8 cellular contexts compared by ENCODE assay signal in genomic region chr15:68820205-68820588, GRCh38. TPM values are rescaled to one million over a fixed set of nuclear protein-coding genes. Genes with fewer than 3 reads are reported as not detected.
DNase-seq lines count a peak whose midpoint lies in the region; ATAC-seq and TF ChIP-seq lines count a peak whose summit lies in the region.

No MANE protein-coding gene starts in this region.

- no peaks in the 10 kb centered on the region for H3K9me3 ChIP-seq in upper lobe of right lung

- H3K27ac Mint-ChIP-seq in osteocyte (ENCODE audit: unreplicated experiment): peak overlapping the region; percentile 98

- H3K27ac ChIP-seq in upper lobe of right lung: peak overlapping the region; percentile 99

- no peaks in the 10 kb centered on the region for H3K36me3 Mint-ChIP-seq in activated T-cell treated with anti-CD3 and anti-CD28 coated beads, Interleukin-2, amount 50 U/mL, for 4 hours (ENCODE audit: insufficient read depth)
- H3K36me3 Mint-ChIP-seq in osteocyte (ENCODE audit: unreplicated experiment): no peaks in the 10 kb centered on the region

- H3K4me3 ChIP-seq in GM12864 (ENCODE audit: low read depth, low read length): peak overlapping the region; percentile 95
- H3K4me3 ChIP-seq in fibroblast of the aortic adventitia (ENCODE audit: low read depth, low read length): peak overlapping the region; percentile 97
- H3K4me3 ChIP-seq in upper lobe of right lung: peak overlapping the region; percentile 96

- H3K4me1 ChIP-seq in upper lobe of right lung: peaks cover 24% of the 10 kb centered on the region

- peak overlapping the region; percentile 98 for H3K4me3 Mint-ChIP-seq in activated T-cell treated with anti-CD3 and anti-CD28 coated beads, Interleukin-2, amount 50 U/mL, for 4 hours
- H3K4me3 Mint-ChIP-seq in osteocyte (ENCODE audit: unreplicated experiment): peak overlapping the region; percentile 100

- intact Hi-C loops in upper lobe of right lung (cut with DNase I): no loop called here

- no peaks in the 10 kb centered on the region for H3K27me3 Mint-ChIP-seq in activated T-cell treated with anti-CD3 and anti-CD28 coated beads, Interleukin-2, amount 50 U/mL, for 4 hours (ENCODE audit: low read depth)
- no peaks in the 10 kb centered on the region for H3K27me3 Mint-ChIP-seq in osteocyte (ENCODE audit: unreplicated experiment)

- H3K9me3 Mint-ChIP-seq in activated T-cell treated with anti-CD3 and anti-CD28 coated beads, Interleukin-2, amount 50 U/mL, for 4 hours: no peaks in the 10 kb centered on the region
- no peaks in the 10 kb centered on the region for H3K9me3 Mint-ChIP-seq in osteocyte (ENCODE audit: unreplicated experiment)

- TF ChIP-seq CTCF in GM12864 (IDR thresholded peaks at IDR 0.05; ENCODE audit: low read depth, low read length, missing control alignments): no peak
- no peak for TF ChIP-seq CTCF in fibroblast of the aortic adventitia (IDR thresholded peaks at IDR 0.05; ENCODE audit: insufficient read depth, low read length)
- TF ChIP-seq CTCF in osteocyte (IDR thresholded peaks at IDR 0.05): no peak
- no peak for TF ChIP-seq CTCF in upper lobe of right lung (IDR thresholded peaks at IDR 0.05)

- ATAC-seq in activated T-cell treated with anti-CD3 and anti-CD28 coated beads, Interleukin-2, amount 50 U/mL, for 4 hours: peak; percentile 32 to 33
- ATAC-seq in upper lobe of right lung (no peak), GM21367 (IDR thresholded peaks at IDR 0.05; ENCODE audit: unreplicated experiment) (no peak)

- no peaks in the 10 kb centered on the region for H3K27me3 ChIP-seq in upper lobe of right lung

- DNase-seq in GM12864 (ENCODE audit: low read depth) (no peak), NCI-H526 (lab: John Stamatoyannopoulos, UW) (peak; percentile 33 to 69), fibroblast of the aortic adventitia (ENCODE audit: low read depth) (no peak), osteocyte (ENCODE audit: extremely low spot score, unreplicated experiment) (peak; percentile 84), upper lobe of right lung (peak; percentile 82), SHP77 treated with DMSO at 0.1 percent for 48 hours (lab: John Stamatoyannopoulos, UW) (no peak)
- DNase-seq in activated T-cell treated with anti-CD3 and anti-CD28 coated beads, Interleukin-2, amount 50 U/mL, for 4 hours: peak; percentile 52

- no peaks in the 10 kb centered on the region for H3K36me3 ChIP-seq in upper lobe of right lung

- H3K4me1 Mint-ChIP-seq in activated T-cell treated with anti-CD3 and anti-CD28 coated beads, Interleukin-2, amount 50 U/mL, for 4 hours (ENCODE audit: low read depth): peaks cover 28% of the 10 kb centered on the region
- peaks cover 36% of the 10 kb centered on the region for H3K4me1 Mint-ChIP-seq in osteocyte (ENCODE audit: unreplicated experiment)

RNA-seq across cellular contexts. Expression of gene ANP32A, which starts 0.5 kb away (rescaled TPM):
- 100 to 1,000 TPM; 260 to 273 (median 263) TPM for total RNA-seq in activated T-cell treated with anti-CD3 and anti-CD28 coated beads, Interleukin-2, amount 50 U/mL, for 4 hours
- 41.0 and 123 TPM in 2 replicates for total RNA-seq in fibroblast of the aortic adventitia (ENCODE audit: low replicate concordance)
- total RNA-seq in osteocyte: 155 and 159 TPM in 2 replicates
- 114 TPM for total RNA-seq in upper lobe of right lung

Comparison
In these comparisons a context has a peak if more than half of its experiments do, and no peak if none do; other contexts are left out.
1. DNase-seq: peak in NCI-H526 (2 of 2), activated T-cell treated with anti-CD3 and anti-CD28 coated beads, Interleukin-2, amount 50 U/mL, for 4 hours (single experiment), osteocyte (single experiment) and upper lobe of right lung (single experiment); none in GM12864 (single experiment), fibroblast of the aortic adventitia (single experiment) and SHP77 treated with DMSO at 0.1 percent for 48 hours (single experiment).
2. ATAC-seq: peak in activated T-cell treated with anti-CD3 and anti-CD28 coated beads, Interleukin-2, amount 50 U/mL, for 4 hours (2 of 2); none in upper lobe of right lung (single experiment) and GM21367 (single experiment).
3. Peak in every context shown above with its lines, with median percentiles within 50 percentile points of each other: H3K4me3 ChIP-seq.